In genomic region chr9:137085918-137086530, GRCh38 we compare ENCODE assay signal across 8 cellular contexts. TPM values are rescaled to one million over a fixed set of nuclear protein-coding genes. Genes with fewer than 3 reads are reported as not detected.
DNase-seq lines count a peak whose midpoint lies in the region; ATAC-seq and TF ChIP-seq lines count a peak whose summit lies in the region.

No MANE protein-coding gene starts in this region.

- TSS peak; percentile 66 for BruUV-seq in mammary epithelial cell (replicated peaks; lab: Mats Ljungman, UMichigan)

- WGBS in mammary epithelial cell (ENCODE audit: low coverage, missing lambda C conversion rate) = 2% methylated on average over 23 of the region's 58 CpGs

- no peak for TF ChIP-seq CTCF in mammary epithelial cell (conservative IDR thresholded peaks at IDR 0.05 in 1 of 2, IDR thresholded peaks at IDR 0.05 in 1 of 2; ENCODE audit: extremely low read depth in 1 of 2, insufficient read depth in 1 of 2, low read depth in 1 of 2, low read length in 2 of 2)

- peak overlapping the region; percentile 78 for H2AFZ ChIP-seq in mammary epithelial cell (ENCODE audit: low read depth, low read length)

- peak overlapping the region; percentile 97 for H3K4me2 ChIP-seq in mammary epithelial cell (ENCODE audit: insufficient read depth, low read depth, low read length)

- in situ Hi-C loops in mammary epithelial cell (cut with MboI; ENCODE audit: low sequenced_read_pairs in 2 of 2) = no loop called here

- DNase-seq in GM03348 (ENCODE audit: low spot score) = peak; percentile 64
- peak; percentile 52 for DNase-seq in mammary epithelial cell
- DNase-seq in left colon = peak in 1 of 2 donors; percentile 64
- DNase-seq in stimulated activated naive CD4-positive, alpha-beta T cell treated with Interleukin-2 at 50 U/mL for 16 hours (lab: John Stamatoyannopoulos, UW) = peak; percentile 35
- no peak for DNase-seq in SIG-M5 treated with dmso at 0.1 percent for 504 hours (lab: John Stamatoyannopoulos, UW; ENCODE audit: unreplicated experiment)
- no peak for DNase-seq in OCI-M2 (lab: John Stamatoyannopoulos, UW; ENCODE audit: unreplicated experiment)

- dilution Hi-C loops in mammary epithelial cell (cut with HindIII; ENCODE audit: low sequenced_read_pairs) = no loop called here

- peaks cover 22% of the 10 kb centered on the region for H3K79me2 ChIP-seq in mammary epithelial cell (ENCODE audit: insufficient read depth, low read length)

- intact Hi-C loops in mammary epithelial cell (cut with micrococcal nuclease) = loop anchor here (1.0 kb wide), 1 partner anchor 28 kb away; the partner anchor contains the start of gene DPP7
- intact Hi-C loops in left colon (cut with DNase I, micrococcal nuclease) = no loop called here

- H3K4me1 ChIP-seq in mammary epithelial cell (ENCODE audit: insufficient read depth, low read length) = peaks cover 46% of the 10 kb centered on the region

- no peaks in the 10 kb centered on the region for H3K9me3 ChIP-seq in mammary epithelial cell (replicated peaks; ENCODE audit: insufficient read depth, low read length)

- H3K27me3 ChIP-seq in mammary epithelial cell (ENCODE audit: insufficient read depth, low read length) = no peaks in the 10 kb centered on the region

- no peaks in the 10 kb centered on the region for H4K20me1 ChIP-seq in mammary epithelial cell (ENCODE audit: insufficient read depth, low read length)

- H3K36me3 ChIP-seq in mammary epithelial cell (ENCODE audit: insufficient read depth, low read length) = no peaks in the 10 kb centered on the region

- CTCF ChIA-PET in mammary epithelial cell (lab: Charles Lee; ENCODE audit: low non-redundant PET) = interaction anchor here (0.6 kb wide), 1 partner anchor 28 kb away, joined by 5 read pairs; no protein-coding TSS in a partner anchor

- ATAC-seq in HG02884 (IDR thresholded peaks at IDR 0.05; ENCODE audit: unreplicated experiment) (peak; percentile 1), left colon (peak; percentile 32)

- H3K27ac ChIP-seq in mammary epithelial cell (ENCODE audit: insufficient read depth, low read depth, low read length) = peak overlapping the region; percentile 83

- H3K4me3 ChIP-seq in mammary epithelial cell (replicated peaks in 1 of 3; ENCODE audit: insufficient read depth in 1 of 3, low read depth in 2 of 3, low read length in 3 of 3) = peak overlapping the region; percentile 60 to 65 (median 64)

- peak; percentile 46 for TF ChIP-seq POLR2A in Raji (IDR thresholded peaks at IDR 0.05; ENCODE audit: insufficient read depth, low read depth, low read length)

- peak overlapping the region; percentile 77 for H3K9ac ChIP-seq in mammary epithelial cell (ENCODE audit: insufficient read depth, low read length)

RNA-seq across cellular contexts. Expression of gene MAN1B1, which starts 0.8 kb away (rescaled TPM):
- total RNA-seq in mammary epithelial cell = 10 to 100 TPM; 62.3 to 67.0 TPM
- 48.3 TPM for polyA plus RNA-seq in mammary epithelial cell
- polyA minus RNA-seq in mammary epithelial cell = 33.1 TPM
- 10 to 100 TPM; 50.0 to 53.5 TPM for total RNA-seq in left colon

RNA-seq across cellular contexts. Expression of gene UAP1L1, which starts 8.7 kb away (rescaled TPM):
- total RNA-seq in mammary epithelial cell (1 to 10 TPM; 5.3 to 7.5 TPM), left colon (10 to 100 TPM; 13.0 to 18.2 TPM)
- polyA plus RNA-seq in mammary epithelial cell = 3.9 TPM
- 14.2 TPM for polyA minus RNA-seq in mammary epithelial cell

RNA-seq across cellular contexts. Expression of gene SAPCD2, which starts 15.7 kb away (rescaled TPM):
- total RNA-seq in mammary epithelial cell = 1 to 10 TPM; 1.0 to 6.9 TPM
- 3.9 TPM for polyA plus RNA-seq in mammary epithelial cell
- 1.7 TPM for polyA minus RNA-seq in mammary epithelial cell
- total RNA-seq in left colon = 10 to 100 TPM; 10.3 to 16.8 TPM

RNA-seq across cellular contexts. Expression of gene DPP7, which starts 28.5 kb away (rescaled TPM):
- 10 to 100 TPM; 52.3 to 80.7 TPM for total RNA-seq in mammary epithelial cell
- 43.7 TPM for polyA plus RNA-seq in mammary epithelial cell
- 19.0 TPM for polyA minus RNA-seq in mammary epithelial cell
- 10 to 100 TPM; 53.1 to 66.0 TPM for total RNA-seq in left colon

RNA-seq across cellular contexts. Expression of gene ENTPD2, which starts 32.2 kb away (rescaled TPM):
- total RNA-seq in mammary epithelial cell (10 to 100 TPM; 15.5 to 19.5 TPM), left colon (10 to 100 TPM; 25.0 to 26.3 TPM)
- 3.5 TPM for polyA plus RNA-seq in mammary epithelial cell
- 21.7 TPM for polyA minus RNA-seq in mammary epithelial cell

Comparison
In these comparisons a context has a peak if more than half of its experiments do, and no peak if none do; other contexts are left out.
1. DNase-seq: peak in GM03348 (single experiment), mammary epithelial cell (single experiment) and stimulated activated naive CD4-positive, alpha-beta T cell treated with Interleukin-2 at 50 U/mL for 16 hours (single experiment); none in SIG-M5 treated with dmso at 0.1 percent for 504 hours (single experiment) and OCI-M2 (single experiment).